8 cellular contexts compared by ENCODE assay signal in genomic region chr9:93575706-93576295, GRCh38. TPM values are rescaled to one million over a fixed set of nuclear protein-coding genes. Genes with fewer than 3 reads are reported as not detected.
DNase-seq lines count a peak whose midpoint lies in the region; ATAC-seq and TF ChIP-seq lines count a peak whose summit lies in the region.

No MANE protein-coding gene starts in this region.

- no peaks in the 10 kb centered on the region for H3K36me3 ChIP-seq in right lobe of liver

- TF ChIP-seq CTCF in LNCaP clone FGC (IDR thresholded peaks at IDR 0.05; ENCODE audit: control insufficient read depth, extremely low read depth, insufficient read depth): no peak
- no peak for TF ChIP-seq CTCF in dorsolateral prefrontal cortex (IDR thresholded peaks at IDR 0.05 in 54 of 56, conservative IDR thresholded peaks at IDR 0.05 in 2 of 56; ENCODE audit: low read depth in 1 of 56, partially characterized antibody in 56 of 56)
- no peak for TF ChIP-seq CTCF in right lobe of liver (IDR thresholded peaks at IDR 0.05)

- H3K27me3 ChIP-seq in dorsolateral prefrontal cortex: no peaks in the 10 kb centered on the region
- H3K27me3 ChIP-seq in right lobe of liver: no peaks in the 10 kb centered on the region

- H3K4me3 ChIP-seq in LNCaP clone FGC (ENCODE audit: low read depth, low read length) (peak overlapping the region; percentile 68), dorsolateral prefrontal cortex (peak overlapping the region; percentile 61 to 94 (median 78)), right lobe of liver (peak overlapping the region; percentile 55 to 82 (median 73))

- no peaks in the 10 kb centered on the region for H3K9me3 ChIP-seq in right lobe of liver

- peak overlapping the region in 58 of 59 donors; percentile 7 to 93 (median 80) for H3K27ac ChIP-seq in dorsolateral prefrontal cortex
- H3K27ac ChIP-seq in right lobe of liver: peak overlapping the region; percentile 78 to 86 (median 83)

- intact Hi-C loops in dorsolateral prefrontal cortex (cut with DNase I) (loop anchor here in 1 of 2 donors (1.0 kb wide), 1 partner anchor 8 kb away; no protein-coding TSS in a partner anchor), right lobe of liver (cut with DNase I) (no loop called here)

- H3K4me1 ChIP-seq in right lobe of liver: peaks cover 0 to 22% (median 10%) of the 10 kb centered on the region in 4 donors

- peak; percentile 55 for DNase-seq in AG08395 (ENCODE audit: low spot score)
- peak; percentile 59 for DNase-seq in GM19238 (ENCODE audit: insufficient read length, low spot score)
- DNase-seq in LNCaP clone FGC (ENCODE audit: low read depth): no peak
- DNase-seq in activated CD4-positive, CD25-positive, alpha-beta regulatory T cell treated with anti-CD3 and anti-CD28 coated beads, Interleukin-2, amount 50 U/mL, for 72 hours: peak; percentile 57
- peak in 3 of 10 donors; percentile 33 to 57 (median 49) for DNase-seq in dorsolateral prefrontal cortex
- peak in 2 of 3 donors; percentile 63 to 65 for DNase-seq in right lobe of liver
- peak; percentile 20 for DNase-seq in stimulated activated CD8-positive, alpha-beta memory T cell treated with anti-CD3 and anti-CD28 coated beads, Interleukin-15, amount 100 ng/mL, for 24 hours (ENCODE audit: low read depth)

- 0% methylated on average over 22 of the region's 35 CpGs for WGBS in right lobe of liver (ENCODE audit: insufficient coverage, low coverage, low lambda C conversion rate, missing lambda C conversion rate)

- ATAC-seq in right lobe of liver (peak; percentile 44 to 55 (median 52)), HG03469 (IDR thresholded peaks at IDR 0.05; ENCODE audit: unreplicated experiment) (no peak)

- peak; percentile 18 for TF ChIP-seq POLR2A in right lobe of liver (IDR thresholded peaks at IDR 0.05)

RNA-seq across cellular contexts. Expression of gene PHF2, which starts 0.6 kb away (rescaled TPM):
- total RNA-seq in dorsolateral prefrontal cortex (10 to 100 TPM; 22.7 to 43.7 (median 28.6) TPM), right lobe of liver (1 to 10 TPM; 6.3 to 8.5 (median 6.8) TPM)
